ENCODE assay signal across 9 cellular contexts in genomic region chr1:39771022-39771532, GRCh38. TPM values are rescaled to one million over a fixed set of nuclear protein-coding genes. Genes with fewer than 3 reads are reported as not detected.
DNase-seq lines count a peak whose midpoint lies in the region; ATAC-seq and TF ChIP-seq lines count a peak whose summit lies in the region.
"Not testable (repeated sequence)": the region's sequence is repeated elsewhere in the genome, so short reads cannot be mapped to it uniquely, and the experiment has no call there.
"Had no signal": no experiment of that assay in that cellular context is flagged by ENCODE, and none has a peak within 500 bp of the region (broad histone marks: within the 10 kb centered on the region; RNA-seq: fewer than 3 reads in every experiment).

Gene OXCT2 (minus strand): TSS chr1:39771348. CDS start chr1:39771255, 93 bp downstream.

- H3K36me3 ChIP-seq in BLaER1 treated with 17β-estradiol and CSF1 and Interleukin-3, amounts not matched to agents 10 nM and 100 nM; esophagus muscularis mucosa; iPS-15b (ENCODE audit: control insufficient read depth, insufficient read depth, low read length): not testable (repeated sequence)

- H3K4me3 ChIP-seq in BLaER1 treated with 17β-estradiol and CSF1 and Interleukin-3, amounts not matched to agents 10 nM and 100 nM = not testable (repeated sequence)
- H3K4me3 ChIP-seq in esophagus muscularis mucosa (peak within 1 kb of the TSS; percentile 18 to 40 (median 24)), iPS-15b (ENCODE audit: low read depth, low read length) (peak within 1 kb of the TSS; percentile 28)

- H3K27ac ChIP-seq in BLaER1 treated with 17β-estradiol and CSF1 and Interleukin-3, amounts not matched to agents 10 nM and 100 nM; esophagus muscularis mucosa (replicated peaks in 1 of 4): not testable (repeated sequence)

- not testable (repeated sequence) for TF ChIP-seq POLR2A in esophagus muscularis mucosa (IDR thresholded peaks at IDR 0.05; ENCODE audit: low read depth)

- 0% methylated on average over 8 of the region's 57 CpGs for WGBS in esophagus muscularis mucosa

- H3K9ac ChIP-seq in BLaER1 treated with 17β-estradiol and CSF1 and Interleukin-3, amounts not matched to agents 10 nM and 100 nM; iPS-15b (ENCODE audit: low read depth, low read length): not testable (repeated sequence)

- peaks cover 12 to 16% (median 13%) of the 10 kb centered on the region in 10 experiments for H3K4me1 ChIP-seq in BLaER1 treated with 17β-estradiol and CSF1 and Interleukin-3, amounts not matched to agents 10 nM and 100 nM
- not testable (repeated sequence) for H3K4me1 ChIP-seq in esophagus muscularis mucosa; iPS-15b (ENCODE audit: control insufficient read depth, insufficient read depth, low read length)

- peak; percentile 52 for ATAC-seq in HG03175 (IDR thresholded peaks at IDR 0.05; ENCODE audit: unreplicated experiment)
- ATAC-seq in activated naive CD8-positive, alpha-beta T cell treated with anti-CD3 and anti-CD28 coated beads, Interleukin-2, amount 50 U/mL, for 24 hours = peak; percentile 60
- ATAC-seq in stimulated activated naive CD8-positive, alpha-beta T cell treated with anti-CD3 and anti-CD28 coated beads, Interleukin-15, Interleukin-2, amounts not matched to agents 100 U/mL and 50 U/mL, for 24 hours = peak; percentile 41

- not testable (repeated sequence) for H3K9me3 Mint-ChIP-seq in activated CD4-positive, alpha-beta T cell treated with anti-CD3 and anti-CD28 coated beads, Interleukin-2, amount 10 ng/mL, durations not matched to agents 24 days and 14 days; activated naive CD8-positive, alpha-beta T cell treated with anti-CD3 and anti-CD28 coated beads, Interleukin-2, amount 50 U/mL, for 24 hours; nephron

- not testable (repeated sequence) for H3K27me3 Mint-ChIP-seq in activated CD4-positive, alpha-beta T cell treated with anti-CD3 and anti-CD28 coated beads, Interleukin-2, amount 10 ng/mL, durations not matched to agents 24 days and 14 days; activated naive CD8-positive, alpha-beta T cell treated with anti-CD3 and anti-CD28 coated beads, Interleukin-2, amount 50 U/mL, for 24 hours
- H3K27me3 Mint-ChIP-seq in nephron (ENCODE audit: low read depth) = peaks cover 12% of the 10 kb centered on the region

- DNase-seq in activated CD4-positive, alpha-beta T cell treated with anti-CD3 and anti-CD28 coated beads, Interleukin-2, amount 10 ng/mL, durations not matched to agents 24 days and 14 days; activated naive CD8-positive, alpha-beta T cell treated with anti-CD3 and anti-CD28 coated beads, Interleukin-2, amount 50 U/mL, for 24 hours; esophagus muscularis mucosa (ENCODE audit: extremely low spot score): not testable (repeated sequence)
- peak; percentile 15 for DNase-seq in stimulated activated naive CD8-positive, alpha-beta T cell treated with anti-CD3 and anti-CD28 coated beads, Interleukin-15, Interleukin-2, amounts not matched to agents 100 U/mL and 50 U/mL, for 24 hours

- intact Hi-C loops in activated CD4-positive, alpha-beta T cell treated with anti-CD3 and anti-CD28 coated beads, Interleukin-2, amount 10 ng/mL, durations not matched to agents 24 days and 14 days (cut with micrococcal nuclease); esophagus muscularis mucosa (cut with DNase I): not testable (repeated sequence)

- H3K27ac Mint-ChIP-seq in activated CD4-positive, alpha-beta T cell treated with anti-CD3 and anti-CD28 coated beads, Interleukin-2, amount 10 ng/mL, durations not matched to agents 24 days and 14 days = peak within 1 kb of the TSS; percentile 84
- peak within 1 kb of the TSS; percentile 53 for H3K27ac Mint-ChIP-seq in activated naive CD8-positive, alpha-beta T cell treated with anti-CD3 and anti-CD28 coated beads, Interleukin-2, amount 50 U/mL, for 24 hours
- H3K27ac Mint-ChIP-seq in nephron = not testable (repeated sequence)

- not testable (repeated sequence) for H3K4me1 Mint-ChIP-seq in activated CD4-positive, alpha-beta T cell treated with anti-CD3 and anti-CD28 coated beads, Interleukin-2, amount 10 ng/mL, durations not matched to agents 24 days and 14 days; activated naive CD8-positive, alpha-beta T cell treated with anti-CD3 and anti-CD28 coated beads, Interleukin-2, amount 50 U/mL, for 24 hours; nephron

- not testable (repeated sequence) for H3K9me3 ChIP-seq in BLaER1 treated with 17β-estradiol and CSF1 and Interleukin-3, amounts not matched to agents 10 nM and 100 nM (replicated peaks in 1 of 11); esophagus muscularis mucosa; iPS-15b (ENCODE audit: control insufficient read depth, insufficient read depth, low read length)

- H3K4me2 ChIP-seq in BLaER1 treated with 17β-estradiol and CSF1 and Interleukin-3, amounts not matched to agents 10 nM and 100 nM = peak within 1 kb of the TSS in 7 of 11 experiments; percentile 18 to 62 (median 39); a peak in 8 of 22 replicates

- not testable (repeated sequence) for TF ChIP-seq CTCF in esophagus muscularis mucosa (IDR thresholded peaks at IDR 0.05); nephron (IDR thresholded peaks at IDR 0.05; ENCODE audit: unreplicated experiment in 3 of 3)

- H3K27me3 ChIP-seq in BLaER1 treated with 17β-estradiol and CSF1 and Interleukin-3, amounts not matched to agents 10 nM and 100 nM = peaks cover 7 to 19% (median 12%) of the 10 kb centered on the region in 11 experiments
- peaks cover 0 to 15% (median 0%) of the 10 kb centered on the region in 4 donors for H3K27me3 ChIP-seq in esophagus muscularis mucosa
- H3K27me3 ChIP-seq in iPS-15b (ENCODE audit: control insufficient read depth, insufficient read depth, low read length) = not testable (repeated sequence)

- H3K36me3 Mint-ChIP-seq in activated CD4-positive, alpha-beta T cell treated with anti-CD3 and anti-CD28 coated beads, Interleukin-2, amount 10 ng/mL, durations not matched to agents 24 days and 14 days (ENCODE audit: low read depth); activated naive CD8-positive, alpha-beta T cell treated with anti-CD3 and anti-CD28 coated beads, Interleukin-2, amount 50 U/mL, for 24 hours (ENCODE audit: low read depth); nephron (ENCODE audit: low read depth): not testable (repeated sequence)

- H3K4me3 Mint-ChIP-seq in activated CD4-positive, alpha-beta T cell treated with anti-CD3 and anti-CD28 coated beads, Interleukin-2, amount 10 ng/mL, durations not matched to agents 24 days and 14 days = peak within 1 kb of the TSS; percentile 76
- peak within 1 kb of the TSS; percentile 61 for H3K4me3 Mint-ChIP-seq in activated naive CD8-positive, alpha-beta T cell treated with anti-CD3 and anti-CD28 coated beads, Interleukin-2, amount 50 U/mL, for 24 hours
- H3K4me3 Mint-ChIP-seq in nephron = peak within 1 kb of the TSS; percentile 29 to 68 (median 57)

- not testable (repeated sequence) for TF ChIP-seq EP300 in esophagus muscularis mucosa (IDR thresholded peaks at IDR 0.05)

- not testable (repeated sequence) for H4K20me1 ChIP-seq in BLaER1 treated with 17β-estradiol and CSF1 and Interleukin-3, amounts not matched to agents 10 nM and 100 nM

RNA-seq across cellular contexts. Expression of gene OXCT2, which starts in this region (rescaled TPM):
- 1.5 and 1.8 TPM in 2 replicates for total RNA-seq in activated CD4-positive, alpha-beta T cell treated with anti-CD3 and anti-CD28 coated beads, Interleukin-2, amount 10 ng/mL, durations not matched to agents 24 days and 14 days
- total RNA-seq in esophagus muscularis mucosa = 1 to 10 TPM in 1 of 4 donors, under 1 TPM in 3; 0.65 to 1.4 (median 0.83) TPM
- total RNA-seq: HT1080 had no signal
